1 cellular context compared by ENCODE assay signal in the genomic region with DNA sequence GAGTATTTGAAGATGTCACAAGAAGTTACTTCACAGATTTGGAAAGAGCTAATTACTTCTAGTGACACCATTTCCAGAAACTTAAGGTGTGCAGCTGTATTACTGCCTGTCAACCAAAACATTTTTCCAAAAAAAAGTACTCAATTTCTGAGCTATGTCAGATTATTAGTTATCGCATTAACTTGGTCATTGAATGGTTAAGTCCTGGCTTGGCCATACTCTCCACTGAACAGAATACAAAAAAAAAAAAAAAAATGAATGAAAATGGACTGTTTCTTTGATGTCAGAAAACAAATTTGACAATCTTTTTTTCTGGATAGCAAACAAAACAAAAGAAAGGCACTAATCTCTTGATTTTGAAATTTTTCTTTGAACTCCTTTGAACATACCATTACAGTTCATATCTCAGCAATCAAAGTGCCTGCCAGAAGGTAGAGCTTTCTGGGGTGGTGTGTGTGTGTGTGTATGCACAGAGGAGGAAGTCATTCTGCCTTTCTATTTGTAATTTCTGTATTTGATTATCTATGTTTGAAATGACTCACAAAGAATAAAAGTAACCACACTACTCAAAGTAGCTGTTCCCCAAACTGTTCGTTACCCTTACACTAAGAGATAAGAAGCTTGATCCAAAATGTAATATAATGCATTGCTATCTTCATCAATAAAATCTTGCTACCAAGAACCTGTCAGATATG.
A peak's percentile ranks its signal among the peaks of the same experiment; 100 is the strongest.
TF ChIP-seq lines count a peak whose summit lies in the region.

No MANE protein-coding gene starts in this region.

TF ChIP-seq in HepG2, 621 proteins besides CTCF, POLR2A, EP300 and RAD21 (continued from another document and continues in another):
- TF ChIP-seq, protein P1, sequence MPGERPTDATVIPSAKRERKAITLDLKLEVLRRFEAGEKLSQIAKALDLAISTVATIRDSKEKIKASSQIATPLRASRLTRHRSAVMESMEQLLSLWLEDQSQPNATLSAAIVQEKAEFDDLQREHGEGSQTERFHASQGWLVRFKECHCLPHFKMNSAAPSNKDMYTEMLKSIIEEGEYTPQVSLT (CRISPR knock-in tag; IDR thresholded peaks at IDR 0.05; ENCODE audit: borderline replicate concordance, low read depth) = no peak
- TF ChIP-seq U2AF2 (IDR thresholded peaks at IDR 0.05; ENCODE audit: low read depth, low read length) (no peak), ZNF850 (CRISPR knock-in tag; conservative IDR thresholded peaks at IDR 0.05) (no peak), PREB (CRISPR knock-in tag; IDR thresholded peaks at IDR 0.05) (no peak), ZNF7 (CRISPR knock-in tag; IDR thresholded peaks at IDR 0.05) (no peak), ZIK1 (CRISPR knock-in tag; IDR thresholded peaks at IDR 0.05; ENCODE audit: borderline replicate concordance, low read depth) (no peak), ZNF652 (CRISPR knock-in tag; IDR thresholded peaks at IDR 0.05; ENCODE audit: borderline replicate concordance, low read depth) (peak; percentile 97), REPIN1 (CRISPR knock-in tag; IDR thresholded peaks at IDR 0.05; ENCODE audit: borderline replicate concordance, low read depth) (peak; percentile 58), EEA1 (CRISPR knock-in tag; IDR thresholded peaks at IDR 0.05; ENCODE audit: borderline replicate concordance) (no peak), ZFP62 (CRISPR knock-in tag; IDR thresholded peaks at IDR 0.05) (no peak), SOX6 (IDR thresholded peaks at IDR 0.05) (no peak), SOX6 (CRISPR knock-in tag; IDR thresholded peaks at IDR 0.05) (peak; percentile 98), MAFG (CRISPR knock-in tag; IDR thresholded peaks at IDR 0.05) (no peak), ZNF333 (CRISPR knock-in tag; IDR thresholded peaks at IDR 0.05; ENCODE audit: borderline replicate concordance) (no peak), ATF4 (CRISPR knock-in tag; IDR thresholded peaks at IDR 0.05) (peak in 1 of 2 experiments; percentile 43; a peak in 1 of 4 replicates), ZNF563 (CRISPR knock-in tag; IDR thresholded peaks at IDR 0.05) (no peak), HOMEZ (CRISPR knock-in tag; IDR thresholded peaks at IDR 0.05; ENCODE audit: low read depth) (0 out of 2 replicates have a peak, but pooled peaks have one; percentile 27), ZNF564 (CRISPR knock-in tag; IDR thresholded peaks at IDR 0.05) (no peak), SIX1 (CRISPR knock-in tag; IDR thresholded peaks at IDR 0.05; ENCODE audit: borderline replicate concordance) (peak; percentile 55; the same call in 1 of the 2 replicates), FOSL1 (CRISPR knock-in tag; IDR thresholded peaks at IDR 0.05; ENCODE audit: borderline replicate concordance) (peak; percentile 71; the same call in 1 of the 2 replicates), CHD4 (IDR thresholded peaks at IDR 0.05; ENCODE audit: borderline replicate concordance, low read length) (peak; percentile 39; the same call in 1 of the 2 replicates), CAMTA2 (CRISPR knock-in tag; IDR thresholded peaks at IDR 0.05; ENCODE audit: borderline replicate concordance) (no peak), ZNF362 (CRISPR knock-in tag; IDR thresholded peaks at IDR 0.05; ENCODE audit: borderline replicate concordance) (peak; percentile 99), GABPA (IDR thresholded peaks at IDR 0.05; ENCODE audit: low read depth, low read length) (no peak), GABPA (CRISPR knock-in tag; IDR thresholded peaks at IDR 0.05; ENCODE audit: low read depth) (0 out of 2 replicates have a peak, but pooled peaks have one; percentile 24), SMYD3 (CRISPR knock-in tag; IDR thresholded peaks at IDR 0.05) (no peak), HES4 (CRISPR knock-in tag; IDR thresholded peaks at IDR 0.05; ENCODE audit: borderline replicate concordance) (no peak), CEBPB (IDR thresholded peaks at IDR 0.05; ENCODE audit: borderline replicate concordance, low read depth, low read length) (0 out of 2 replicates have a peak, but pooled peaks have one; percentile 7), NR2F1 (CRISPR knock-in tag; IDR thresholded peaks at IDR 0.05) (peak in 1 of 2 experiments; percentile 18; a peak in 1 of 4 replicates), ZNF235 (CRISPR knock-in tag; IDR thresholded peaks at IDR 0.05; ENCODE audit: borderline replicate concordance) (no peak), FOXA3 (CRISPR knock-in tag; IDR thresholded peaks at IDR 0.05) (peak; percentile 89), ZBTB43 (CRISPR knock-in tag; conservative IDR thresholded peaks at IDR 0.05) (0 out of 2 replicates have a peak, but pooled peaks have one; percentile 61), STAG1 (CRISPR knock-in tag; IDR thresholded peaks at IDR 0.05) (0 out of 2 replicates have a peak, but pooled peaks have one; percentile 3), CREB1 (IDR thresholded peaks at IDR 0.05) (no peak), CREB1 (CRISPR knock-in tag; IDR thresholded peaks at IDR 0.05) (peak; percentile 65), GZF1 (CRISPR knock-in tag; IDR thresholded peaks at IDR 0.05) (no peak), ZNF644 (CRISPR knock-in tag; IDR thresholded peaks at IDR 0.05; ENCODE audit: low read depth) (0 out of 2 replicates have a peak, but pooled peaks have one; percentile 27), KMT2B (CRISPR knock-in tag; IDR thresholded peaks at IDR 0.05) (no peak), XRCC5 (optimal IDR thresholded peaks at IDR 0.05; ENCODE audit: low read length) (no peak), ZBTB3 (CRISPR knock-in tag; IDR thresholded peaks at IDR 0.05; ENCODE audit: borderline replicate concordance, low read depth) (0 out of 2 replicates have a peak, but pooled peaks have one; percentile 26), NAIF1 (CRISPR knock-in tag; IDR thresholded peaks at IDR 0.05; ENCODE audit: borderline replicate concordance) (0 out of 2 replicates have a peak, but pooled peaks have one; percentile 10), BRF2 (CRISPR knock-in tag; IDR thresholded peaks at IDR 0.05) (no peak), ZNF710 (CRISPR knock-in tag; IDR thresholded peaks at IDR 0.05; ENCODE audit: borderline replicate concordance) (peak; percentile 78; the same call in 1 of the 2 replicates), ZNF788 (CRISPR knock-in tag; IDR thresholded peaks at IDR 0.05; ENCODE audit: borderline replicate concordance) (no peak)
- TF ChIP-seq, protein P2, sequence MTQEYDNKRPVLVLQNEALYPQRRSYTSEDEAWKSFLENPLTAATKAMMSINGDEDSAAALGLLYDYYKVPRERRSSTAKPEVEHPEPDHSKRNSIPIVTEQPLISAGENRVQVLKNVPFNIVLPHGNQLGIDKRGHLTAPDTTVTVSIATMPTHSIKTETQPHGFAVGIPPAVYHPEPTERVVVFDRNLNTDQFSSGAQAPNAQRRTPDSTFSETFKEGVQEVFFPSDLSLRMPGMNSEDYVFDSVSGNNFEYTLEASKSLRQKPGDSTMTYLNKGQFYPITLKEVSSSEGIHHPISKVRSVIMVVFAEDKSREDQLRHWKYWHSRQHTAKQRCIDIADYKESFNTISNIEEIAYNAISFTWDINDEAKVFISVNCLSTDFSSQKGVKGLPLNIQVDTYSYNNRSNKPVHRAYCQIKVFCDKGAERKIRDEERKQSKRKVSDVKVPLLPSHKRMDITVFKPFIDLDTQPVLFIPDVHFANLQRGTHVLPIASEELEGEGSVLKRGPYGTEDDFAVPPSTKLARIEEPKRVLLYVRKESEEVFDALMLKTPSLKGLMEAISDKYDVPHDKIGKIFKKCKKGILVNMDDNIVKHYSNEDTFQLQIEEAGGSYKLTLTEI (CRISPR knock-in tag; conservative IDR thresholded peaks at IDR 0.05) = no peak
